15 cellular contexts compared by ENCODE assay signal in the genomic region with DNA sequence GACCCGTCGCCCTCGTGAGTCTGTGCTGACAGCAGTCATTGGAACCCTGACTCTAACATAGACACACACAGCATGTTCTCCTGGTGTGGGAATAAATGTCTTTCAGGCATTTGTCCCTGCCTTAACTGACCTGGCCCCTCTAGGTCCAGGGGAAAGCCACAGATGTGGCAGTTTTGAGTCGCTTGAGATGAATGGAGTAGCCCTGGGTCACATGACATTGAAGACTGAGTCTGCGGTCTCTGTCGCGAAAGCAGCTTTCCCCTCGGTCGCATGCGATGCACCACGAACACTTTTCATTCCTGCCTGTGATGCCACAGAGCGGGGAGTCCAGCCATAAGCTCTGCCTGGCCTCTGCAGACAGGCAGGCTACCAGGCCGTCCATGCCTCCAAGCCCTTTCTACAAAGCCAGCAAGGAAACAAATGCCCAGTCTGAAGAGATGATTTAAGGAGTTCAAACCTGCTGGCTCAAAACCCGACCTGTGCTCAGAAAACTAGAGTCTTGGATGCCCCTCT.
DNase-seq lines count a peak whose midpoint lies in the region; ATAC-seq and TF ChIP-seq lines count a peak whose summit lies in the region.
"Had no signal": no experiment of that assay in that cellular context is flagged by ENCODE, and none has a peak within 500 bp of the region (broad histone marks: within the 10 kb centered on the region; RNA-seq: fewer than 3 reads in every experiment).

No MANE protein-coding gene starts in this region.

- H3K79me2 ChIP-seq in neural progenitor cell (ENCODE audit: low read depth) (no peaks in the 10 kb centered on the region), GM23338 (replicated peaks; ENCODE audit: insufficient read depth) (no peaks in the 10 kb centered on the region), hepatocyte (no peaks in the 10 kb centered on the region)

- 91 to 92% methylated on average over 11 to 14 of the region's 14 CpGs for WGBS in endodermal cell (ENCODE audit: insufficient coverage in 1 of 2, insufficient read length in 1 of 2), 2 experiments
- WGBS in hepatocyte (ENCODE audit: low lambda C conversion rate, missing lambda C conversion rate): 91% methylated on average over 14 of the region's 14 CpGs

- H3K9me3 Mint-ChIP-seq in endodermal cell: peaks cover 38% of the 10 kb centered on the region
- peaks cover 6% of the 10 kb centered on the region for H3K9me3 Mint-ChIP-seq in neural progenitor cell
- peaks cover 9% of the 10 kb centered on the region for H3K9me3 Mint-ChIP-seq in activated CD4-positive, alpha-beta memory T cell treated with anti-CD3 and anti-CD28 coated beads, Interleukin-2, amount 10 ng/mL, durations not matched to agents 7 days and 5 days
- H3K9me3 Mint-ChIP-seq in GM23338: peaks cover 33% of the 10 kb centered on the region

- peak; percentile 36 for DNase-seq in right atrium auricular region (ENCODE audit: low spot score)
- DNase-seq in left cardiac atrium: no peak
- DNase-seq in endodermal cell: no peak
- DNase-seq in neural progenitor cell (ENCODE audit: low spot score): no peak
- DNase-seq in sciatic nerve (ENCODE audit: low spot score): no peak
- no peak for DNase-seq in activated CD4-positive, alpha-beta memory T cell treated with anti-CD3 and anti-CD28 coated beads, Interleukin-2, amount 10 ng/mL, durations not matched to agents 7 days and 5 days
- DNase-seq in GM23338 (ENCODE audit: low spot score): no peak
- no peak for DNase-seq in hepatocyte (ENCODE audit: low spot score)
- DNase-seq: 8988T; Caco-2; CD8-positive, alpha-beta memory T cell; DND-41; GF-D8; IMR-90 had no signal

- no peak overlapping the region for H3K4me2 ChIP-seq in neural progenitor cell
- no peak overlapping the region for H3K4me2 ChIP-seq in GM23338
- no peak overlapping the region for H3K4me2 ChIP-seq in hepatocyte

- H3K9me2 ChIP-seq in GM23338 (ENCODE audit: insufficient read depth) (no peaks in the 10 kb centered on the region), hepatocyte (replicated peaks; ENCODE audit: insufficient read depth) (no peaks in the 10 kb centered on the region)

- H3K36me3 ChIP-seq in right atrium auricular region (no peaks in the 10 kb centered on the region), endodermal cell (ENCODE audit: control insufficient read depth, insufficient read depth, low read length) (no peaks in the 10 kb centered on the region), neural progenitor cell (no peaks in the 10 kb centered on the region), GM23338 (ENCODE audit: insufficient read depth) (no peaks in the 10 kb centered on the region; the same call in 1 of the 2 replicates), hepatocyte (replicated peaks; ENCODE audit: insufficient read depth, low read depth) (no peaks in the 10 kb centered on the region)

- no peaks in the 10 kb centered on the region for H3K27me3 Mint-ChIP-seq in endodermal cell (ENCODE audit: insufficient read depth)
- peaks cover 7% of the 10 kb centered on the region for H3K27me3 Mint-ChIP-seq in neural progenitor cell (ENCODE audit: insufficient read depth, low read depth)
- peaks cover 8% of the 10 kb centered on the region for H3K27me3 Mint-ChIP-seq in activated CD4-positive, alpha-beta memory T cell treated with anti-CD3 and anti-CD28 coated beads, Interleukin-2, amount 10 ng/mL, durations not matched to agents 7 days and 5 days
- peaks cover 7% of the 10 kb centered on the region for H3K27me3 Mint-ChIP-seq in GM23338 (ENCODE audit: insufficient read depth, low read depth, poor library complexity)

- H3K27ac Mint-ChIP-seq in endodermal cell: peak overlapping the region; percentile 69
- H3K27ac Mint-ChIP-seq in neural progenitor cell: peak overlapping the region; percentile 78
- no peak overlapping the region for H3K27ac Mint-ChIP-seq in activated CD4-positive, alpha-beta memory T cell treated with anti-CD3 and anti-CD28 coated beads, Interleukin-2, amount 10 ng/mL, durations not matched to agents 7 days and 5 days
- no peak overlapping the region; the same call in 1 of the 2 replicates for H3K27ac Mint-ChIP-seq in GM23338
- H3K27ac Mint-ChIP-seq: CD8-positive, alpha-beta memory T cell had no signal

- CTCF ChIA-PET in activated CD4-positive, alpha-beta memory T cell treated with anti-CD3 and anti-CD28 coated beads, Interleukin-2, amount 10 ng/mL, durations not matched to agents 7 days and 5 days (lab: Charles Lee): interaction anchor here (0.6 kb wide), 1 partner anchor 277 kb away, joined by 3 read pairs; no protein-coding TSS in a partner anchor

- H3K9ac ChIP-seq in endodermal cell (ENCODE audit: extremely low read depth, low read length, poor library complexity, severe bottlenecking) (no peak overlapping the region), neural progenitor cell (no peak overlapping the region)

- TF ChIP-seq CTCF in right atrium auricular region (IDR thresholded peaks at IDR 0.05) (no peak), endodermal cell (conservative IDR thresholded peaks at IDR 0.05) (no peak), neural progenitor cell (IDR thresholded peaks at IDR 0.05) (no peak), GM23338 (conservative IDR thresholded peaks at IDR 0.05; ENCODE audit: low read depth in 2 of 2) (no peak), hepatocyte (IDR thresholded peaks at IDR 0.05; ENCODE audit: poor library complexity) (no peak)

- H3K27me3 ChIP-seq in right atrium auricular region: no peaks in the 10 kb centered on the region
- H3K27me3 ChIP-seq in endodermal cell (ENCODE audit: control insufficient read depth, insufficient read depth, low read length, poor library complexity, severe bottlenecking): no peaks in the 10 kb centered on the region
- no peaks in the 10 kb centered on the region for H3K27me3 ChIP-seq in neural progenitor cell
- H3K27me3 ChIP-seq in GM23338 (ENCODE audit: insufficient read depth): no peaks in the 10 kb centered on the region
- H3K27me3 ChIP-seq in hepatocyte: no peaks in the 10 kb centered on the region

- POLR2A ChIA-PET in activated CD4-positive, alpha-beta memory T cell treated with anti-CD3 and anti-CD28 coated beads, Interleukin-2, amount 10 ng/mL, durations not matched to agents 7 days and 5 days (lab: Charles Lee): no interaction called here

- peaks cover 6% of the 10 kb centered on the region for H3K36me3 Mint-ChIP-seq in endodermal cell (ENCODE audit: low read depth)
- H3K36me3 Mint-ChIP-seq in neural progenitor cell: peaks cover 3% of the 10 kb centered on the region
- peaks cover 3% of the 10 kb centered on the region for H3K36me3 Mint-ChIP-seq in activated CD4-positive, alpha-beta memory T cell treated with anti-CD3 and anti-CD28 coated beads, Interleukin-2, amount 10 ng/mL, durations not matched to agents 7 days and 5 days (ENCODE audit: low read depth)
- H3K36me3 Mint-ChIP-seq in GM23338 (ENCODE audit: low read depth): peaks cover 32% of the 10 kb centered on the region
- H3K36me3 Mint-ChIP-seq: CD8-positive, alpha-beta memory T cell had no signal

- H4K20me1 ChIP-seq in neural progenitor cell (ENCODE audit: low read depth) (no peaks in the 10 kb centered on the region), GM23338 (replicated peaks; ENCODE audit: insufficient read depth) (no peaks in the 10 kb centered on the region), hepatocyte (ENCODE audit: insufficient read depth, poor library complexity, severe bottlenecking) (no peaks in the 10 kb centered on the region)

- H2AFZ ChIP-seq in neural progenitor cell (replicated peaks): peak overlapping the region; percentile 39
- no peak overlapping the region for H2AFZ ChIP-seq in GM23338
- no peak overlapping the region for H2AFZ ChIP-seq in hepatocyte

- intact Hi-C loops in left cardiac atrium (cut with DNase I) (no loop called here), sciatic nerve (cut with DNase I) (no loop called here)

- no peak overlapping the region for H3K27ac ChIP-seq in right atrium auricular region
- no peak overlapping the region for H3K27ac ChIP-seq in endodermal cell (ENCODE audit: low read depth, low read length)
- H3K27ac ChIP-seq in neural progenitor cell: no peak overlapping the region
- no peak overlapping the region for H3K27ac ChIP-seq in GM23338 (ENCODE audit: low read depth)
- no peak overlapping the region for H3K27ac ChIP-seq in hepatocyte
- H3K27ac ChIP-seq: C4-2B had no signal

- ATAC-seq in left cardiac atrium (no peak), sciatic nerve (peak; percentile 15), GM23338 (no peak)

- H3K4me3 ChIP-seq in right atrium auricular region: no peak overlapping the region
- H3K4me3 ChIP-seq in endodermal cell (ENCODE audit: low read length): no peak overlapping the region
- H3K4me3 ChIP-seq in neural progenitor cell: no peak overlapping the region
- no peak overlapping the region for H3K4me3 ChIP-seq in GM23338
- no peak overlapping the region for H3K4me3 ChIP-seq in hepatocyte

- H3K4me1 Mint-ChIP-seq in endodermal cell: peaks cover 5% of the 10 kb centered on the region
- peaks cover 36% of the 10 kb centered on the region for H3K4me1 Mint-ChIP-seq in neural progenitor cell
- no peaks in the 10 kb centered on the region for H3K4me1 Mint-ChIP-seq in activated CD4-positive, alpha-beta memory T cell treated with anti-CD3 and anti-CD28 coated beads, Interleukin-2, amount 10 ng/mL, durations not matched to agents 7 days and 5 days
- H3K4me1 Mint-ChIP-seq in GM23338: peaks cover 11% of the 10 kb centered on the region; the same call in 2 of the 3 replicates
- H3K4me1 Mint-ChIP-seq: CD8-positive, alpha-beta memory T cell had no signal

- H3K4me1 ChIP-seq in right atrium auricular region (no peaks in the 10 kb centered on the region), endodermal cell (ENCODE audit: control insufficient read depth, insufficient read depth, low read length) (no peaks in the 10 kb centered on the region), neural progenitor cell (peaks cover 23% of the 10 kb centered on the region), GM23338 (ENCODE audit: insufficient read depth) (no peaks in the 10 kb centered on the region), hepatocyte (ENCODE audit: insufficient read depth) (no peaks in the 10 kb centered on the region)

- H3F3A ChIP-seq in neural progenitor cell (ENCODE audit: low read depth): peaks cover 26% of the 10 kb centered on the region
- H3F3A ChIP-seq in GM23338 (replicated peaks; ENCODE audit: low read depth): peaks cover 8% of the 10 kb centered on the region

- H3K9me3 ChIP-seq in right atrium auricular region (no peaks in the 10 kb centered on the region), endodermal cell (ENCODE audit: control insufficient read depth, low read length) (no peaks in the 10 kb centered on the region), neural progenitor cell (ENCODE audit: low read depth) (no peaks in the 10 kb centered on the region), hepatocyte (ENCODE audit: low read depth) (no peaks in the 10 kb centered on the region)
- H3K9me3 ChIP-seq: Caco-2 had no signal

- H3K4me3 Mint-ChIP-seq in endodermal cell (no peak overlapping the region), neural progenitor cell (no peak overlapping the region), GM23338 (no peak overlapping the region)
- no peak overlapping the region for H3K4me3 Mint-ChIP-seq in activated CD4-positive, alpha-beta memory T cell treated with anti-CD3 and anti-CD28 coated beads, Interleukin-2, amount 10 ng/mL, durations not matched to agents 7 days and 5 days
- H3K4me3 Mint-ChIP-seq: CD8-positive, alpha-beta memory T cell had no signal

Comparison
In these comparisons a context has a peak if more than half of its experiments do, and no peak if none do; other contexts are left out.
1. H3K27ac Mint-ChIP-seq: peak in endodermal cell (single experiment) and neural progenitor cell (single experiment); none in activated CD4-positive, alpha-beta memory T cell treated with anti-CD3 and anti-CD28 coated beads, Interleukin-2, amount 10 ng/mL, durations not matched to agents 7 days and 5 days (single experiment) and GM23338 (single experiment).